21 cellular contexts compared by ENCODE assay signal in genomic region chr16:88720396-88720970, GRCh38. TPM values are rescaled to one million over a fixed set of nuclear protein-coding genes. Genes with fewer than 3 reads are reported as not detected.
DNase-seq lines count a peak whose midpoint lies in the region; ATAC-seq and TF ChIP-seq lines count a peak whose summit lies in the region.
"Had no signal": no experiment of that assay in that cellular context is flagged by ENCODE, and none has a peak within 500 bp of the region (broad histone marks: within the 10 kb centered on the region; RNA-seq: fewer than 3 reads in every experiment).

No MANE protein-coding gene starts in this region.

- no peaks in the 10 kb centered on the region for H3K27me3 Mint-ChIP-seq in T-helper 2 cell treated with Interferon-gamma antibody and Interleukin-4, amounts not matched to agents 5 μg/mL and 100 μg/mL, for 36 hours (ENCODE audit: low read depth)
- H3K27me3 Mint-ChIP-seq in stimulated activated naive CD8-positive, alpha-beta T cell treated with anti-CD3 and anti-CD28 coated beads, Interleukin-15, Interleukin-2, amounts not matched to agents 100 ng/mL and 50 ng/mL, for 24 hours: no peaks in the 10 kb centered on the region
- no peaks in the 10 kb centered on the region for H3K27me3 Mint-ChIP-seq in stimulated activated naive CD8-positive, alpha-beta T cell treated with anti-CD3 and anti-CD28 coated beads, Interleukin-15, amount 100 ng/mL, for 72 hours
- no peaks in the 10 kb centered on the region for H3K27me3 Mint-ChIP-seq in neural crest cell (ENCODE audit: low read depth)
- H3K27me3 Mint-ChIP-seq: CD4-positive, alpha-beta T cell had no signal

- DNase-seq in T-helper 2 cell treated with Interferon-gamma antibody and Interleukin-4, amounts not matched to agents 5 μg/mL and 100 μg/mL, for 36 hours (ENCODE audit: low spot score): no peak
- DNase-seq in T-helper 2 cell: no peak
- DNase-seq in stimulated activated naive CD8-positive, alpha-beta T cell treated with anti-CD3 and anti-CD28 coated beads, Interleukin-15, amount 100 ng/mL, for 72 hours: no peak
- DNase-seq in neural crest cell (ENCODE audit: low read depth, low spot score): no peak
- no peak for DNase-seq in lower lobe of right lung
- DNase-seq in SKM-1 treated with dmso at 0.1 percent for 144 hours (lab: John Stamatoyannopoulos, UW; ENCODE audit: unreplicated experiment): no peak
- no peak for DNase-seq in NCI-H345 (lab: John Stamatoyannopoulos, UW)
- DNase-seq: ACHN; CD4-positive, alpha-beta T cell; COR-L47; DND-41; GM23248; H9; KBM-7; NCI-H1092; NCI-H1436; NCI-H1930; NCI-H510A had no signal

- no peak for TF ChIP-seq CTCF in neural crest cell (conservative IDR thresholded peaks at IDR 0.05)
- TF ChIP-seq CTCF in lower lobe of right lung (IDR thresholded peaks at IDR 0.05): no peak

- ATAC-seq in stimulated activated naive CD8-positive, alpha-beta T cell treated with anti-CD3 and anti-CD28 coated beads, Interleukin-15, amount 100 ng/mL, for 72 hours: no peak
- no peak for ATAC-seq in lower lobe of right lung

- intact Hi-C loops in lower lobe of right lung (cut with DNase I): no loop called here

- peaks cover 100% of the 10 kb centered on the region for H3K36me3 ChIP-seq in lower lobe of right lung

- H3K4me3 Mint-ChIP-seq in T-helper 2 cell treated with Interferon-gamma antibody and Interleukin-4, amounts not matched to agents 5 μg/mL and 100 μg/mL, for 36 hours: no peak overlapping the region
- H3K4me3 Mint-ChIP-seq in stimulated activated naive CD8-positive, alpha-beta T cell treated with anti-CD3 and anti-CD28 coated beads, Interleukin-15, Interleukin-2, amounts not matched to agents 100 ng/mL and 50 ng/mL, for 24 hours: peak overlapping the region; percentile 41
- no peak overlapping the region for H3K4me3 Mint-ChIP-seq in stimulated activated naive CD8-positive, alpha-beta T cell treated with anti-CD3 and anti-CD28 coated beads, Interleukin-15, amount 100 ng/mL, for 72 hours
- H3K4me3 Mint-ChIP-seq in neural crest cell: no peak overlapping the region
- H3K4me3 Mint-ChIP-seq: CD4-positive, alpha-beta T cell; H9 had no signal

- no peak overlapping the region for H3K4me3 ChIP-seq in lower lobe of right lung
- H3K4me3 ChIP-seq: BLaER1, GM23248 had no signal

- H3K9me3 ChIP-seq in lower lobe of right lung: no peaks in the 10 kb centered on the region
- H3K9me3 ChIP-seq: BLaER1 had no signal

- H3K27me3 ChIP-seq in lower lobe of right lung (ENCODE audit: low read depth): no peaks in the 10 kb centered on the region
- H3K27me3 ChIP-seq: BLaER1 had no signal

- no peaks in the 10 kb centered on the region for H3K4me1 ChIP-seq in lower lobe of right lung

- peaks cover 45% of the 10 kb centered on the region for H3K36me3 Mint-ChIP-seq in T-helper 2 cell treated with Interferon-gamma antibody and Interleukin-4, amounts not matched to agents 5 μg/mL and 100 μg/mL, for 36 hours (ENCODE audit: low read depth)
- peaks cover 29% of the 10 kb centered on the region for H3K36me3 Mint-ChIP-seq in stimulated activated naive CD8-positive, alpha-beta T cell treated with anti-CD3 and anti-CD28 coated beads, Interleukin-15, Interleukin-2, amounts not matched to agents 100 ng/mL and 50 ng/mL, for 24 hours (ENCODE audit: low read depth)
- H3K36me3 Mint-ChIP-seq in neural crest cell (ENCODE audit: low read depth): peaks cover 2% of the 10 kb centered on the region

- H3K9me3 Mint-ChIP-seq in T-helper 2 cell treated with Interferon-gamma antibody and Interleukin-4, amounts not matched to agents 5 μg/mL and 100 μg/mL, for 36 hours: no peaks in the 10 kb centered on the region
- H3K9me3 Mint-ChIP-seq in stimulated activated naive CD8-positive, alpha-beta T cell treated with anti-CD3 and anti-CD28 coated beads, Interleukin-15, Interleukin-2, amounts not matched to agents 100 ng/mL and 50 ng/mL, for 24 hours: no peaks in the 10 kb centered on the region
- no peaks in the 10 kb centered on the region for H3K9me3 Mint-ChIP-seq in stimulated activated naive CD8-positive, alpha-beta T cell treated with anti-CD3 and anti-CD28 coated beads, Interleukin-15, amount 100 ng/mL, for 72 hours
- no peaks in the 10 kb centered on the region for H3K9me3 Mint-ChIP-seq in neural crest cell
- H3K9me3 Mint-ChIP-seq: CD4-positive, alpha-beta T cell; H9 had no signal

- H3K27ac Mint-ChIP-seq in T-helper 2 cell treated with Interferon-gamma antibody and Interleukin-4, amounts not matched to agents 5 μg/mL and 100 μg/mL, for 36 hours: peak overlapping the region; percentile 36
- H3K27ac Mint-ChIP-seq in stimulated activated naive CD8-positive, alpha-beta T cell treated with anti-CD3 and anti-CD28 coated beads, Interleukin-15, Interleukin-2, amounts not matched to agents 100 ng/mL and 50 ng/mL, for 24 hours: no peak overlapping the region
- H3K27ac Mint-ChIP-seq in stimulated activated naive CD8-positive, alpha-beta T cell treated with anti-CD3 and anti-CD28 coated beads, Interleukin-15, amount 100 ng/mL, for 72 hours: peak overlapping the region in 1 of 2 donors; percentile 10
- peak overlapping the region; percentile 86 for H3K27ac Mint-ChIP-seq in neural crest cell (ENCODE audit: unreplicated experiment)
- H3K27ac Mint-ChIP-seq: CD4-positive, alpha-beta T cell had no signal

- H3K4me1 Mint-ChIP-seq in T-helper 2 cell treated with Interferon-gamma antibody and Interleukin-4, amounts not matched to agents 5 μg/mL and 100 μg/mL, for 36 hours (ENCODE audit: low read depth): no peaks in the 10 kb centered on the region
- H3K4me1 Mint-ChIP-seq in stimulated activated naive CD8-positive, alpha-beta T cell treated with anti-CD3 and anti-CD28 coated beads, Interleukin-15, Interleukin-2, amounts not matched to agents 100 ng/mL and 50 ng/mL, for 24 hours (ENCODE audit: low read depth): no peaks in the 10 kb centered on the region
- no peaks in the 10 kb centered on the region for H3K4me1 Mint-ChIP-seq in stimulated activated naive CD8-positive, alpha-beta T cell treated with anti-CD3 and anti-CD28 coated beads, Interleukin-15, amount 100 ng/mL, for 72 hours
- no peaks in the 10 kb centered on the region for H3K4me1 Mint-ChIP-seq in neural crest cell
- H3K4me1 Mint-ChIP-seq: H9 had no signal

- H3K27ac ChIP-seq in lower lobe of right lung: no peak overlapping the region
- H3K27ac ChIP-seq: 22Rv1, BLaER1, GM23248 had no signal

RNA-seq across cellular contexts. Expression of gene CTU2, which starts 14.2 kb away (rescaled TPM):
- 27.4 and 32.1 TPM in 2 replicates for total RNA-seq in neural crest cell
- total RNA-seq in lower lobe of right lung: 14.5 TPM

RNA-seq across cellular contexts. Expression of gene RNF166, which starts 14.3 kb away (rescaled TPM):
- 30.7 and 31.3 TPM in 2 replicates for total RNA-seq in neural crest cell
- total RNA-seq in lower lobe of right lung: 61.9 TPM

RNA-seq across cellular contexts. Expression of gene SNAI3, which starts 34.2 kb away (rescaled TPM):
- not detected in 2 replicates for total RNA-seq in neural crest cell
- total RNA-seq in lower lobe of right lung: 6.1 TPM
- total RNA-seq: GM23248 had no signal

RNA-seq across cellular contexts. Expression of gene MVD, which starts 57.6 kb away (rescaled TPM):
- 171 and 196 TPM in 2 replicates for total RNA-seq in neural crest cell
- 71.8 TPM for total RNA-seq in lower lobe of right lung
